20 cellular contexts compared by ENCODE assay signal in the genomic region with DNA sequence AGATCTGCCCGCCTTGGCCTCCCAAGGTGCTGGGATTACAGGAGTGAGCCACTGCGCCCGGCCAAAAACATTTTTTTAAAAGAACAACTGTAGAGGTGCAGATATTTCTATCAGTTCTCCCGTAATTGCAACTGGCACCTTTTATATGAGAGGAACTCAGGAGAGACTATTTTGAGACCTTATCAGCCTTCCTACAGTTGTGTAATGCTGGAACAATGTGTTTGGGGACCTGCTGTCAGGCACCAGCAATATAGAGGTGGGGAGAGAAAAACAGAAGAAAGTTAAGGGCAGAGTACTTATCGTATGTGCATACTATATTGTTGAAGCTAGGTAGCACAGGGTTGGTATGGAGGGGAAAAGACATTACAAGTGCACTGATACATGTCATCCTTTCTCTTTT.
DNase-seq lines count a peak whose midpoint lies in the region; ATAC-seq and TF ChIP-seq lines count a peak whose summit lies in the region.
"Had no signal": no experiment of that assay in that cellular context is flagged by ENCODE, and none has a peak within 500 bp of the region (broad histone marks: within the 10 kb centered on the region; RNA-seq: fewer than 3 reads in every experiment).

No MANE protein-coding gene starts in this region.

- H3K36me3 ChIP-seq in right atrium auricular region = no peaks in the 10 kb centered on the region
- no peaks in the 10 kb centered on the region for H3K36me3 ChIP-seq in heart right ventricle
- H3K36me3 ChIP-seq: BE2C; BLaER1 treated with 17β-estradiol and CSF1 and Interleukin-3, amounts not matched to agents 10 nM and 100 nM had no signal

- H3K27me3 ChIP-seq in right atrium auricular region (no peaks in the 10 kb centered on the region), heart right ventricle (no peaks in the 10 kb centered on the region)
- H3K27me3 ChIP-seq: BE2C; BLaER1 treated with 17β-estradiol and CSF1 and Interleukin-3, amounts not matched to agents 10 nM and 100 nM had no signal

- H3K4me1 ChIP-seq in right atrium auricular region = no peaks in the 10 kb centered on the region
- H3K4me1 ChIP-seq in heart right ventricle = peaks cover 0 to 6% (median 0%) of the 10 kb centered on the region in 9 donors
- H3K4me1 ChIP-seq: BE2C had no signal

- peak overlapping the region in 1 of 2 donors; percentile 33 for H3K27ac ChIP-seq in right atrium auricular region
- H3K27ac ChIP-seq in heart right ventricle = peak overlapping the region in 5 of 10 donors; percentile 1 to 30 (median 9)
- H3K27ac ChIP-seq: A549; BLaER1 treated with 17β-estradiol and CSF1 and Interleukin-3, amounts not matched to agents 10 nM and 100 nM; GM23248 had no signal

- ATAC-seq in Right ventricle myocardium superior (ENCODE audit: poor library complexity) (peak; percentile 80), heart right ventricle (peak in 7 of 8 donors; percentile 50 to 91 (median 88)), left ventricle myocardium superior (peak; percentile 92), GM19452 (IDR thresholded peaks at IDR 0.05; ENCODE audit: unreplicated experiment) (no peak)
- ATAC-seq: A549 had no signal

- WGBS in heart right ventricle, 2 donors = 38 to 39% methylated on average over 5 of the region's 5 CpGs

- H3K9me3 ChIP-seq in right atrium auricular region = no peaks in the 10 kb centered on the region
- H3K9me3 ChIP-seq in heart right ventricle = no peaks in the 10 kb centered on the region
- H3K9me3 ChIP-seq: A549; BE2C; BLaER1 treated with 17β-estradiol and CSF1 and Interleukin-3, amounts not matched to agents 10 nM and 100 nM had no signal

- no peak for DNase-seq in Right ventricle myocardium superior
- DNase-seq in right atrium auricular region (ENCODE audit: low spot score) = no peak
- no peak for DNase-seq in heart right ventricle
- DNase-seq in left ventricle myocardium superior = no peak
- no peak for DNase-seq in superior temporal gyrus (ENCODE audit: extremely low spot score)
- DNase-seq: 8988T; ACHN; AML-193; BE2C; CD4-positive, alpha-beta T cell; CD8-positive, alpha-beta memory T cell; DMS 273 treated with DMSO at 0.1 percent for 48 hours; DMS53; DMS79 treated with DMSO at 0.1 percent for 48 hours; GM23248; H7; HCEC 1CT had no signal

- TF ChIP-seq CTCF in right atrium auricular region (IDR thresholded peaks at IDR 0.05) (no peak), heart right ventricle (IDR thresholded peaks at IDR 0.05) (no peak)

- intact Hi-C loops in Right ventricle myocardium superior (cut with DNase I) = no loop called here
- intact Hi-C loops in heart right ventricle (cut with DNase I) = loop anchor here in 1 of 10 donors (2.0 kb wide), 1 partner anchor 1147 kb away; no protein-coding TSS in a partner anchor
- intact Hi-C loops in left ventricle myocardium superior (cut with micrococcal nuclease) = loop anchor here (5.0 kb wide), 1 partner anchor 1144 kb away; no protein-coding TSS in a partner anchor

- H3K4me3 ChIP-seq in right atrium auricular region = no peak overlapping the region
- no peak overlapping the region for H3K4me3 ChIP-seq in heart right ventricle
- H3K4me3 ChIP-seq: A549; BLaER1 treated with 17β-estradiol and CSF1 and Interleukin-3, amounts not matched to agents 10 nM and 100 nM; GM23248 had no signal
